Comparison of ENCODE assay signal across 12 cellular contexts in genomic region chr10:67803588-67804394, GRCh38. TPM values are rescaled to one million over a fixed set of nuclear protein-coding genes. Genes with fewer than 3 reads are reported as not detected.
DNase-seq lines count a peak whose midpoint lies in the region; ATAC-seq, FAIRE-seq and TF ChIP-seq lines count a peak whose summit lies in the region.
"Had no signal": no experiment of that assay in that cellular context is flagged by ENCODE, and none has a peak within 500 bp of the region (broad histone marks: within the 10 kb centered on the region; RNA-seq: fewer than 3 reads in every experiment).

No MANE protein-coding gene starts in this region.

- H3K4me3 ChIP-seq in GM23248 (no peak overlapping the region), pancreas (no peak overlapping the region)
- H3K4me3 ChIP-seq: breast epithelium had no signal

- no peak for DNase-seq in activated CD8-positive, alpha-beta memory T cell treated with anti-CD3 and anti-CD28 coated beads, Interleukin-2, amount 10 ng/mL, durations not matched to agents 7 days and 5 days
- DNase-seq in activated CD8-positive, alpha-beta memory T cell treated with anti-CD3 and anti-CD28 coated beads, Interleukin-2, amount 50 U/mL, for 48 hours = no peak
- DNase-seq in GM23248 = peak; percentile 28
- DNase-seq in HuH-7 (ENCODE audit: low spot score) = peak; percentile 56
- DNase-seq in pancreas = no peak
- DNase-seq in SKM-1 (lab: John Stamatoyannopoulos, UW; ENCODE audit: unreplicated experiment) = no peak
- no peak for DNase-seq in NCI-H2171 treated with DMSO at 0.1 percent for 48 hours (lab: John Stamatoyannopoulos, UW)
- no peak for DNase-seq in HT-29 (ENCODE audit: low spot score)
- DNase-seq: activated CD4-positive, CD25-positive, alpha-beta regulatory T cell; MV-4-11; stimulated activated naive B cell treated with anti-CD40 and anti-IgM and Interleukin-4, amounts not matched to agents 10 μg/mL and 1 μg/mL and 100 μg/mL, for 72 hours had no signal

- H3K4me1 ChIP-seq in GM23248 (ENCODE audit: insufficient read depth) = 0 out of 2 replicates have a peak, but pooled peaks cover 6% of the 10 kb centered on the region
- H3K4me1 ChIP-seq in pancreas = peaks cover 13 to 28% (median 21%) of the 10 kb centered on the region in 3 donors
- H3K4me1 ChIP-seq: breast epithelium had no signal

- peaks cover 27% of the 10 kb centered on the region for H3K4me1 Mint-ChIP-seq in activated CD8-positive, alpha-beta memory T cell treated with anti-CD3 and anti-CD28 coated beads, Interleukin-2, amount 10 ng/mL, durations not matched to agents 7 days and 5 days
- H3K4me1 Mint-ChIP-seq: stimulated activated naive B cell treated with anti-CD40 and anti-IgM and Interleukin-4, amounts not matched to agents 10 μg/mL and 1 μg/mL and 100 μg/mL, for 72 hours had no signal

- no peaks in the 10 kb centered on the region for H3K79me2 ChIP-seq in GM23248 (ENCODE audit: insufficient read depth)

- intact Hi-C loops in pancreas (cut with DNase I) = no loop called here

- in situ Hi-C loops in GM23248 (cut with MboI) = no loop called here

- H3K9me3 ChIP-seq in GM23248 (ENCODE audit: low read depth) = no peaks in the 10 kb centered on the region
- H3K9me3 ChIP-seq in pancreas = no peaks in the 10 kb centered on the region
- H3K9me3 ChIP-seq: breast epithelium had no signal

- CTCF ChIA-PET in activated CD8-positive, alpha-beta memory T cell treated with anti-CD3 and anti-CD28 coated beads, Interleukin-2, amount 10 ng/mL, durations not matched to agents 7 days and 5 days (lab: Charles Lee) = interaction anchor here (0.7 to 1.4 kb wide), 4 partner anchors 13 to 24 kb away, joined by 3 read pairs; no protein-coding TSS in a partner anchor

- no peaks in the 10 kb centered on the region for H3K27me3 ChIP-seq in GM23248 (replicated peaks; ENCODE audit: insufficient read depth)
- no peaks in the 10 kb centered on the region for H3K27me3 ChIP-seq in pancreas
- H3K27me3 ChIP-seq: breast epithelium had no signal

- WGBS in GM23248 (ENCODE audit: low coverage in 1 of 2, low lambda C conversion rate in 2 of 2, missing lambda C conversion rate in 2 of 2), 2 experiments = 33 to 38% methylated on average over 3 of the region's 3 CpGs
- WGBS in pancreas, 2 donors = 59 to 61% methylated on average over 3 of the region's 3 CpGs

- no peak for TF ChIP-seq CTCF in pancreas (IDR thresholded peaks at IDR 0.05)

- no peaks in the 10 kb centered on the region for H4K20me1 ChIP-seq in GM23248 (ENCODE audit: insufficient read depth)

- no peak overlapping the region for H3K9ac ChIP-seq in GM23248

- no peak overlapping the region for H3K4me3 Mint-ChIP-seq in activated CD8-positive, alpha-beta memory T cell treated with anti-CD3 and anti-CD28 coated beads, Interleukin-2, amount 10 ng/mL, durations not matched to agents 7 days and 5 days
- H3K4me3 Mint-ChIP-seq: stimulated activated naive B cell treated with anti-CD40 and anti-IgM and Interleukin-4, amounts not matched to agents 10 μg/mL and 1 μg/mL and 100 μg/mL, for 72 hours had no signal

- no peak for FAIRE-seq in pancreas (lab: Jason Lieb, UNC)

- H3K27ac Mint-ChIP-seq in activated CD8-positive, alpha-beta memory T cell treated with anti-CD3 and anti-CD28 coated beads, Interleukin-2, amount 10 ng/mL, durations not matched to agents 7 days and 5 days = peak overlapping the region; percentile 58
- H3K27ac Mint-ChIP-seq: stimulated activated naive B cell treated with anti-CD40 and anti-IgM and Interleukin-4, amounts not matched to agents 10 μg/mL and 1 μg/mL and 100 μg/mL, for 72 hours had no signal

- peak; percentile 64 for ATAC-seq in activated CD8-positive, alpha-beta memory T cell treated with anti-CD3 and anti-CD28 coated beads, Interleukin-2, amount 10 ng/mL, durations not matched to agents 7 days and 5 days
- peak; percentile 44 to 88 (median 84) for ATAC-seq in pancreas
- ATAC-seq: stimulated activated naive B cell treated with anti-CD40 and anti-IgM and Interleukin-4, amounts not matched to agents 10 μg/mL and 1 μg/mL and 100 μg/mL, for 72 hours had no signal

- H3K9me3 Mint-ChIP-seq in activated CD8-positive, alpha-beta memory T cell treated with anti-CD3 and anti-CD28 coated beads, Interleukin-2, amount 10 ng/mL, durations not matched to agents 7 days and 5 days (ENCODE audit: low read depth) = no peaks in the 10 kb centered on the region
- H3K9me3 Mint-ChIP-seq: stimulated activated naive B cell treated with anti-CD40 and anti-IgM and Interleukin-4, amounts not matched to agents 10 μg/mL and 1 μg/mL and 100 μg/mL, for 72 hours had no signal

- H3K36me3 Mint-ChIP-seq in activated CD8-positive, alpha-beta memory T cell treated with anti-CD3 and anti-CD28 coated beads, Interleukin-2, amount 10 ng/mL, durations not matched to agents 7 days and 5 days = peaks cover 12% of the 10 kb centered on the region
- H3K36me3 Mint-ChIP-seq: stimulated activated naive B cell treated with anti-CD40 and anti-IgM and Interleukin-4, amounts not matched to agents 10 μg/mL and 1 μg/mL and 100 μg/mL, for 72 hours had no signal

- no peaks in the 10 kb centered on the region for H3K27me3 Mint-ChIP-seq in activated CD8-positive, alpha-beta memory T cell treated with anti-CD3 and anti-CD28 coated beads, Interleukin-2, amount 10 ng/mL, durations not matched to agents 7 days and 5 days

- H3K36me3 ChIP-seq in GM23248 (ENCODE audit: low read depth) = no peaks in the 10 kb centered on the region
- H3K36me3 ChIP-seq in pancreas = no peaks in the 10 kb centered on the region
- H3K36me3 ChIP-seq: breast epithelium had no signal

- H3F3A ChIP-seq in GM23248 (ENCODE audit: insufficient read depth) = no peaks in the 10 kb centered on the region

- no peak overlapping the region for H3K4me2 ChIP-seq in GM23248 (ENCODE audit: unreplicated experiment)

- H3K9me2 ChIP-seq in GM23248 (ENCODE audit: insufficient read depth) = no peaks in the 10 kb centered on the region

- H3K27ac ChIP-seq in GM23248 (no peak overlapping the region), pancreas (peak overlapping the region in 2 of 4 donors; percentile 58 to 66)
- H3K27ac ChIP-seq: breast epithelium had no signal

- peak overlapping the region; percentile 62; the same call in 1 of the 2 replicates for H2AFZ ChIP-seq in GM23248

RNA-seq across cellular contexts. Expression of gene DNAJC12, which starts 34.2 kb away (rescaled TPM):
- 10 to 100 TPM in 1 of 2 experiments, 1 to 10 TPM in 1; 8.8 to 40.8 TPM for total RNA-seq in activated CD8-positive, alpha-beta memory T cell treated with anti-CD3 and anti-CD28 coated beads, Interleukin-2, amount 10 ng/mL, durations not matched to agents 7 days and 5 days
- 0.76 and 3.4 TPM in 2 replicates for total RNA-seq in GM23248 (2014; rRNA removed; shearing (Covaris generic))
- polyA plus RNA-seq in GM23248 (2016; fragmentation: Nextera tagmentation; extraction: Ambion mirVana) (1.2 and 1.4 TPM in 2 replicates), pancreas (10 to 100 TPM; 17.3 to 35.5 TPM)
- total RNA-seq in pancreas = 10 to 100 TPM in 5 of 6 donors, 1 to 10 TPM in 1; 8.7 to 29.2 (median 19.6) TPM
- 2.8 and 3.4 TPM in 2 replicates for total RNA-seq in HT-29 (2014; rRNA removed; shearing (Covaris generic))

Comparison
In these comparisons a context has a peak if more than half of its experiments do, and no peak if none do; other contexts are left out.
1. DNase-seq: peak in GM23248 (single experiment) and HuH-7 (single experiment); none in activated CD8-positive, alpha-beta memory T cell treated with anti-CD3 and anti-CD28 coated beads, Interleukin-2, amount 10 ng/mL, durations not matched to agents 7 days and 5 days (single experiment), activated CD8-positive, alpha-beta memory T cell treated with anti-CD3 and anti-CD28 coated beads, Interleukin-2, amount 50 U/mL, for 48 hours (single experiment), pancreas (0 of 6), SKM-1 (single experiment), NCI-H2171 treated with DMSO at 0.1 percent for 48 hours (single experiment) and HT-29 (single experiment).